ENCODE assay signal across 1 cellular context in the genomic region with DNA sequence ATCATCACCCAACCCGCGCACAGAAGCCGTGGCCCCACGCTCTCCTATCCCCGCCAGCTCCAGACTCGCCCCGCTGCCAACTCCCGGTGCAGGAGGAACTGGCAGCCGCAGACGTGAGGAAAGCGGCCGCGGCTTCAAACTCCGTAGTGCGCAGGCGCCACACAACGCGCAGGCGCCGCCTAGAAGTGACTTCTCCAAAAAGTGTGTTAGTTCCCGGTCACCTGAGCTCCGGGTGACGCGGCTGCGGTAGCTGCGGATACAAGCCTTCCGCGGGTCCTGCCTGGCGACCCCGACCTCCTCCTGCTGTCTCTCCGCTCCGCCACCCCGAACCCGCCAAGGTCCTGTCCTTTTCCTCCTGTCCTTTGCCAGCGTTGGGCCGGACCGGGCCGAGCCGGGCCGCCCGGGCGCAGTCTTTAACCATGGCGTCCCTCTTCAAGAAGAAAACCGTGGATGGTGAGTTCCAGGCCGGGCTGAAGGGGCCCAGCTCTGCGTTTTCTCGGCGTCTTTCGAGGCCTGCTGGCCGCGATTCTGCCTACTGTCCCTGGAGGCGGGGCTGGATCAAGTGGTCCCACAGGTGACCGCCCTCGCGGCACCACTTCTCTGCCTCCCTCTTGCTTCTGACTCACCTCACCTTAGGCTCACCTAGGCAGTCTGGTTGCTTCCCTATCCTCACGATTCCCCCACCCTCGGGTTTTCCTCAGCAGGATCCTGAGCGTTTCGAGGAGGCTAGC.
TF ChIP-seq lines count a peak whose summit lies in the region.

A gene with protein sequence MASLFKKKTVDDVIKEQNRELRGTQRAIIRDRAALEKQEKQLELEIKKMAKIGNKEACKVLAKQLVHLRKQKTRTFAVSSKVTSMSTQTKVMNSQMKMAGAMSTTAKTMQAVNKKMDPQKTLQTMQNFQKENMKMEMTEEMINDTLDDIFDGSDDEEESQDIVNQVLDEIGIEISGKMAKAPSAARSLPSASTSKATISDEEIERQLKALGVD (plus strand): TSS at position 206 of the 731 bp plus-strand sequence. CDS start 214 bp downstream, at position 420.

TF ChIP-seq in HepG2, 621 proteins besides CTCF, POLR2A, EP300 and RAD21 (continued from another document and continues in another):
- TF ChIP-seq, protein P1, sequence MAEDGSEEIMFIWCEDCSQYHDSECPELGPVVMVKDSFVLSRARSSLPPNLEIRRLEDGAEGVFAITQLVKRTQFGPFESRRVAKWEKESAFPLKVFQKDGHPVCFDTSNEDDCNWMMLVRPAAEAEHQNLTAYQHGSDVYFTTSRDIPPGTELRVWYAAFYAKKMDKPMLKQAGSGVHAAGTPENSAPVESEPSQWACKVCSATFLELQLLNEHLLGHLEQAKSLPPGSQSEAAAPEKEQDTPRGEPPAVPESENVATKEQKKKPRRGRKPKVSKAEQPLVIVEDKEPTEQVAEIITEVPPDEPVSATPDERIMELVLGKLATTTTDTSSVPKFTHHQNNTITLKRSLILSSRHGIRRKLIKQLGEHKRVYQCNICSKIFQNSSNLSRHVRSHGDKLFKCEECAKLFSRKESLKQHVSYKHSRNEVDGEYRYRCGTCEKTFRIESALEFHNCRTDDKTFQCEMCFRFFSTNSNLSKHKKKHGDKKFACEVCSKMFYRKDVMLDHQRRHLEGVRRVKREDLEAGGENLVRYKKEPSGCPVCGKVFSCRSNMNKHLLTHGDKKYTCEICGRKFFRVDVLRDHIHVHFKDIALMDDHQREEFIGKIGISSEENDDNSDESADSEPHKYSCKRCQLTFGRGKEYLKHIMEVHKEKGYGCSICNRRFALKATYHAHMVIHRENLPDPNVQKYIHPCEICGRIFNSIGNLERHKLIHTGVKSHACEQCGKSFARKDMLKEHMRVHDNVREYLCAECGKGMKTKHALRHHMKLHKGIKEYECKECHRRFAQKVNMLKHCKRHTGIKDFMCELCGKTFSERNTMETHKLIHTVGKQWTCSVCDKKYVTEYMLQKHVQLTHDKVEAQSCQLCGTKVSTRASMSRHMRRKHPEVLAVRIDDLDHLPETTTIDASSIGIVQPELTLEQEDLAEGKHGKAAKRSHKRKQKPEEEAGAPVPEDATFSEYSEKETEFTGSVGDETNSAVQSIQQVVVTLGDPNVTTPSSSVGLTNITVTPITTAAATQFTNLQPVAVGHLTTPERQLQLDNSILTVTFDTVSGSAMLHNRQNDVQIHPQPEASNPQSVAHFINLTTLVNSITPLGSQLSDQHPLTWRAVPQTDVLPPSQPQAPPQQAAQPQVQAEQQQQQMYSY (CRISPR knock-in tag; IDR thresholded peaks at IDR 0.05), result no peak
- TF ChIP-seq, protein P2, sequence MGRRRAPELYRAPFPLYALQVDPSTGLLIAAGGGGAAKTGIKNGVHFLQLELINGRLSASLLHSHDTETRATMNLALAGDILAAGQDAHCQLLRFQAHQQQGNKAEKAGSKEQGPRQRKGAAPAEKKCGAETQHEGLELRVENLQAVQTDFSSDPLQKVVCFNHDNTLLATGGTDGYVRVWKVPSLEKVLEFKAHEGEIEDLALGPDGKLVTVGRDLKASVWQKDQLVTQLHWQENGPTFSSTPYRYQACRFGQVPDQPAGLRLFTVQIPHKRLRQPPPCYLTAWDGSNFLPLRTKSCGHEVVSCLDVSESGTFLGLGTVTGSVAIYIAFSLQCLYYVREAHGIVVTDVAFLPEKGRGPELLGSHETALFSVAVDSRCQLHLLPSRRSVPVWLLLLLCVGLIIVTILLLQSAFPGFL (CRISPR knock-in tag; IDR thresholded peaks at IDR 0.05), result no peak
- TF ChIP-seq ZNF775 (CRISPR knock-in tag; IDR thresholded peaks at IDR 0.05; ENCODE audit: borderline replicate concordance) (no peak), NFIC (IDR thresholded peaks at IDR 0.05; ENCODE audit: low read length) (no peak), NRL (CRISPR knock-in tag; IDR thresholded peaks at IDR 0.05; ENCODE audit: borderline replicate concordance) (no peak), SRSF1 (optimal IDR thresholded peaks at IDR 0.05; ENCODE audit: low read depth, low read length) (peak; percentile 63), ZNF24 (IDR thresholded peaks at IDR 0.05) (no peak), DNMT3B (CRISPR knock-in tag; conservative IDR thresholded peaks at IDR 0.05) (no peak; the same call in 1 of the 2 replicates), ZNF121 (CRISPR knock-in tag; IDR thresholded peaks at IDR 0.05) (no peak), HDAC1 (CRISPR knock-in tag; IDR thresholded peaks at IDR 0.05) (peak; percentile 73), ZNF83 (CRISPR knock-in tag; IDR thresholded peaks at IDR 0.05; ENCODE audit: borderline replicate concordance) (no peak), REPIN1 (CRISPR knock-in tag; IDR thresholded peaks at IDR 0.05; ENCODE audit: borderline replicate concordance, low read depth) (no peak), SIN3B (IDR thresholded peaks at IDR 0.05; ENCODE audit: low read length) (no peak), ZBTB7B (CRISPR knock-in tag; IDR thresholded peaks at IDR 0.05) (no peak), ZFAT (CRISPR knock-in tag; conservative IDR thresholded peaks at IDR 0.05) (no peak), MLLT10 (CRISPR knock-in tag; IDR thresholded peaks at IDR 0.05) (no peak), RFXAP (CRISPR knock-in tag; IDR thresholded peaks at IDR 0.05; ENCODE audit: borderline replicate concordance) (peak; percentile 20; the same call in 1 of the 2 replicates), ZNF552 (CRISPR knock-in tag; IDR thresholded peaks at IDR 0.05; ENCODE audit: borderline replicate concordance) (no peak), RXRA (CRISPR knock-in tag; IDR thresholded peaks at IDR 0.05) (peak; percentile 47), ZNF253 (CRISPR knock-in tag; IDR thresholded peaks at IDR 0.05; ENCODE audit: borderline replicate concordance) (no peak), MED8 (CRISPR knock-in tag; IDR thresholded peaks at IDR 0.05; ENCODE audit: insufficient replicate concordance) (no peak), RARA (CRISPR knock-in tag; IDR thresholded peaks at IDR 0.05) (no peak), CBFB (CRISPR knock-in tag; IDR thresholded peaks at IDR 0.05) (no peak; the same call in 1 of the 2 replicates), TAF15 (IDR thresholded peaks at IDR 0.05; ENCODE audit: low read depth, low read length, poor library complexity, severe bottlenecking) (no peak), CBX1 (IDR thresholded peaks at IDR 0.05; ENCODE audit: low read depth) (no peak), HNRNPUL1 (IDR thresholded peaks at IDR 0.05; ENCODE audit: low read depth, low read length) (no peak), ZNF563 (CRISPR knock-in tag; IDR thresholded peaks at IDR 0.05) (peak; percentile 16; the same call in 1 of the 2 replicates), TMF1 (CRISPR knock-in tag; IDR thresholded peaks at IDR 0.05; ENCODE audit: low read depth) (no peak), ZNF335 (CRISPR knock-in tag; IDR thresholded peaks at IDR 0.05) (peak; percentile 59; the same call in 1 of the 2 replicates), ZNF713 (CRISPR knock-in tag; IDR thresholded peaks at IDR 0.05) (no peak)
- TF ChIP-seq, protein P3, sequence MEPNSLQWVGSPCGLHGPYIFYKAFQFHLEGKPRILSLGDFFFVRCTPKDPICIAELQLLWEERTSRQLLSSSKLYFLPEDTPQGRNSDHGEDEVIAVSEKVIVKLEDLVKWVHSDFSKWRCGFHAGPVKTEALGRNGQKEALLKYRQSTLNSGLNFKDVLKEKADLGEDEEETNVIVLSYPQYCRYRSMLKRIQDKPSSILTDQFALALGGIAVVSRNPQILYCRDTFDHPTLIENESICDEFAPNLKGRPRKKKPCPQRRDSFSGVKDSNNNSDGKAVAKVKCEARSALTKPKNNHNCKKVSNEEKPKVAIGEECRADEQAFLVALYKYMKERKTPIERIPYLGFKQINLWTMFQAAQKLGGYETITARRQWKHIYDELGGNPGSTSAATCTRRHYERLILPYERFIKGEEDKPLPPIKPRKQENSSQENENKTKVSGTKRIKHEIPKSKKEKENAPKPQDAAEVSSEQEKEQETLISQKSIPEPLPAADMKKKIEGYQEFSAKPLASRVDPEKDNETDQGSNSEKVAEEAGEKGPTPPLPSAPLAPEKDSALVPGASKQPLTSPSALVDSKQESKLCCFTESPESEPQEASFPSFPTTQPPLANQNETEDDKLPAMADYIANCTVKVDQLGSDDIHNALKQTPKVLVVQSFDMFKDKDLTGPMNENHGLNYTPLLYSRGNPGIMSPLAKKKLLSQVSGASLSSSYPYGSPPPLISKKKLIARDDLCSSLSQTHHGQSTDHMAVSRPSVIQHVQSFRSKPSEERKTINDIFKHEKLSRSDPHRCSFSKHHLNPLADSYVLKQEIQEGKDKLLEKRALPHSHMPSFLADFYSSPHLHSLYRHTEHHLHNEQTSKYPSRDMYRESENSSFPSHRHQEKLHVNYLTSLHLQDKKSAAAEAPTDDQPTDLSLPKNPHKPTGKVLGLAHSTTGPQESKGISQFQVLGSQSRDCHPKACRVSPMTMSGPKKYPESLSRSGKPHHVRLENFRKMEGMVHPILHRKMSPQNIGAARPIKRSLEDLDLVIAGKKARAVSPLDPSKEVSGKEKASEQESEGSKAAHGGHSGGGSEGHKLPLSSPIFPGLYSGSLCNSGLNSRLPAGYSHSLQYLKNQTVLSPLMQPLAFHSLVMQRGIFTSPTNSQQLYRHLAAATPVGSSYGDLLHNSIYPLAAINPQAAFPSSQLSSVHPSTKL (CRISPR knock-in tag; IDR thresholded peaks at IDR 0.05), result peak; percentile 51; the same call in 1 of the 2 replicates
- TF ChIP-seq, protein P4, sequence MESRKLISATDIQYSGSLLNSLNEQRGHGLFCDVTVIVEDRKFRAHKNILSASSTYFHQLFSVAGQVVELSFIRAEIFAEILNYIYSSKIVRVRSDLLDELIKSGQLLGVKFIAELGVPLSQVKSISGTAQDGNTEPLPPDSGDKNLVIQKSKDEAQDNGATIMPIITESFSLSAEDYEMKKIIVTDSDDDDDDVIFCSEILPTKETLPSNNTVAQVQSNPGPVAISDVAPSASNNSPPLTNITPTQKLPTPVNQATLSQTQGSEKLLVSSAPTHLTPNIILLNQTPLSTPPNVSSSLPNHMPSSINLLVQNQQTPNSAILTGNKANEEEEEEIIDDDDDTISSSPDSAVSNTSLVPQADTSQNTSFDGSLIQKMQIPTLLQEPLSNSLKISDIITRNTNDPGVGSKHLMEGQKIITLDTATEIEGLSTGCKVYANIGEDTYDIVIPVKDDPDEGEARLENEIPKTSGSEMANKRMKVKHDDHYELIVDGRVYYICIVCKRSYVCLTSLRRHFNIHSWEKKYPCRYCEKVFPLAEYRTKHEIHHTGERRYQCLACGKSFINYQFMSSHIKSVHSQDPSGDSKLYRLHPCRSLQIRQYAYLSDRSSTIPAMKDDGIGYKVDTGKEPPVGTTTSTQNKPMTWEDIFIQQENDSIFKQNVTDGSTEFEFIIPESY (CRISPR knock-in tag; IDR thresholded peaks at IDR 0.05), result no peak
- TF ChIP-seq, protein P5, sequence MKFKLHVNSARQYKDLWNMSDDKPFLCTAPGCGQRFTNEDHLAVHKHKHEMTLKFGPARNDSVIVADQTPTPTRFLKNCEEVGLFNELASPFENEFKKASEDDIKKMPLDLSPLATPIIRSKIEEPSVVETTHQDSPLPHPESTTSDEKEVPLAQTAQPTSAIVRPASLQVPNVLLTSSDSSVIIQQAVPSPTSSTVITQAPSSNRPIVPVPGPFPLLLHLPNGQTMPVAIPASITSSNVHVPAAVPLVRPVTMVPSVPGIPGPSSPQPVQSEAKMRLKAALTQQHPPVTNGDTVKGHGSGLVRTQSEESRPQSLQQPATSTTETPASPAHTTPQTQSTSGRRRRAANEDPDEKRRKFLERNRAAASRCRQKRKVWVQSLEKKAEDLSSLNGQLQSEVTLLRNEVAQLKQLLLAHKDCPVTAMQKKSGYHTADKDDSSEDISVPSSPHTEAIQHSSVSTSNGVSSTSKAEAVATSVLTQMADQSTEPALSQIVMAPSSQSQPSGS (CRISPR knock-in tag; IDR thresholded peaks at IDR 0.05), result 0 out of 2 replicates have a peak, but pooled peaks have one; percentile 20
- TF ChIP-seq, protein P6, sequence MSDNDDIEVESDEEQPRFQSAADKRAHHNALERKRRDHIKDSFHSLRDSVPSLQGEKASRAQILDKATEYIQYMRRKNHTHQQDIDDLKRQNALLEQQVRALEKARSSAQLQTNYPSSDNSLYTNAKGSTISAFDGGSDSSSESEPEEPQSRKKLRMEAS (IDR thresholded peaks at IDR 0.05), result peak; percentile 56; the same call in 1 of the 2 replicates
- TF ChIP-seq, protein P7, sequence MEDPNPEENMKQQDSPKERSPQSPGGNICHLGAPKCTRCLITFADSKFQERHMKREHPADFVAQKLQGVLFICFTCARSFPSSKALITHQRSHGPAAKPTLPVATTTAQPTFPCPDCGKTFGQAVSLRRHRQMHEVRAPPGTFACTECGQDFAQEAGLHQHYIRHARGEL (CRISPR knock-in tag; IDR thresholded peaks at IDR 0.05), result no peak
- TF ChIP-seq, protein P8, sequence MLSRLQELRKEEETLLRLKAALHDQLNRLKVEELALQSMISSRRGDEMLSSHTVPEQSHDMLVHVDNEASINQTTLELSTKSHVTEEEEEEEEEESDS (CRISPR knock-in tag; IDR thresholded peaks at IDR 0.05; ENCODE audit: borderline replicate concordance), result no peak
- TF ChIP-seq, protein P9, sequence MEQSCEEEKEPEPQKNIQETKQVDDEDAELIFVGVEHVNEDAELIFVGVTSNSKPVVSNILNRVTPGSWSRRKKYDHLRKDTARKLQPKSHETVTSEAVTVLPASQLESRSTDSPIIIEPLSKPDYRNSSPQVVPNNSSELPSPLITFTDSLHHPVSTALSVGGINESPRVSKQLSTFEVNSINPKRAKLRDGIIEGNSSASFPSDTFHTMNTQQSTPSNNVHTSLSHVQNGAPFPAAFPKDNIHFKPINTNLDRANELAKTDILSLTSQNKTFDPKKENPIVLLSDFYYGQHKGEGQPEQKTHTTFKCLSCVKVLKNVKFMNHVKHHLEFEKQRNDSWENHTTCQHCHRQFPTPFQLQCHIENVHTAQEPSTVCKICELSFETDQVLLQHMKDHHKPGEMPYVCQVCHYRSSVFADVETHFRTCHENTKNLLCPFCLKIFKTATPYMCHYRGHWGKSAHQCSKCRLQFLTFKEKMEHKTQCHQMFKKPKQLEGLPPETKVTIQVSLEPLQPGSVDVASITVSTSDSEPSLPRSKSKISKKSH (CRISPR knock-in tag; IDR thresholded peaks at IDR 0.05; ENCODE audit: borderline replicate concordance), result no peak
- TF ChIP-seq, protein P10, sequence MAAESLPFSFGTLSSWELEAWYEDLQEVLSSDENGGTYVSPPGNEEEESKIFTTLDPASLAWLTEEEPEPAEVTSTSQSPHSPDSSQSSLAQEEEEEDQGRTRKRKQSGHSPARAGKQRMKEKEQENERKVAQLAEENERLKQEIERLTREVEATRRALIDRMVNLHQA (CRISPR knock-in tag; IDR thresholded peaks at IDR 0.05), result no peak
- TF ChIP-seq, protein P11, sequence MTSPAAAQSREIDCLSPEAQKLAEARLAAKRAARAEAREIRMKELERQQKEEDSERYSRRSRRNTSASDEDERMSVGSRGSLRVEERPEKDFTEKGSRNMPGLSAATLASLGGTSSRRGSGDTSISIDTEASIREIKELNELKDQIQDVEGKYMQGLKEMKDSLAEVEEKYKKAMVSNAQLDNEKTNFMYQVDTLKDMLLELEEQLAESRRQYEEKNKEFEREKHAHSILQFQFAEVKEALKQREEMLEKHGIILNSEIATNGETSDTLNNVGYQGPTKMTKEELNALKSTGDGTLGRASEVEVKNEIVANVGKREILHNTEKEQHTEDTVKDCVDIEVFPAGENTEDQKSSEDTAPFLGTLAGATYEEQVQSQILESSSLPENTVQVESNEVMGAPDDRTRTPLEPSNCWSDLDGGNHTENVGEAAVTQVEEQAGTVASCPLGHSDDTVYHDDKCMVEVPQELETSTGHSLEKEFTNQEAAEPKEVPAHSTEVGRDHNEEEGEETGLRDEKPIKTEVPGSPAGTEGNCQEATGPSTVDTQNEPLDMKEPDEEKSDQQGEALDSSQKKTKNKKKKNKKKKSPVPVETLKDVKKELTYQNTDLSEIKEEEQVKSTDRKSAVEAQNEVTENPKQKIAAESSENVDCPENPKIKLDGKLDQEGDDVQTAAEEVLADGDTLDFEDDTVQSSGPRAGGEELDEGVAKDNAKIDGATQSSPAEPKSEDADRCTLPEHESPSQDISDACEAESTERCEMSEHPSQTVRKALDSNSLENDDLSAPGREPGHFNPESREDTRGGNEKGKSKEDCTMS (CRISPR knock-in tag; conservative IDR thresholded peaks at IDR 0.05), result no peak
